Comparison of ENCODE assay signal across 16 cellular contexts in genomic region chr4:28449080-28449479, GRCh38.
"Had no signal": no experiment of that assay in that cellular context is flagged by ENCODE, and none has a peak within 500 bp of the region (broad histone marks: within the 10 kb centered on the region; RNA-seq: fewer than 3 reads in every experiment).

No MANE protein-coding gene starts in this region.

- H3K4me3 ChIP-seq: ovary, upper lobe of right lung had no signal

- H3K27ac ChIP-seq: ovary, upper lobe of right lung had no signal

- H3K9me3 ChIP-seq: ovary, upper lobe of right lung had no signal

- ATAC-seq: activated CD8-positive, alpha-beta memory T cell treated with anti-CD3 and anti-CD28 coated beads, Interleukin-2, amount 10 ng/mL, durations not matched to agents 7 days and 5 days; esophagus mucosa; stimulated activated naive CD8-positive, alpha-beta T cell treated with anti-CD3 and anti-CD28 coated beads, Interleukin-15, Interleukin-2, amounts not matched to agents 100 U/mL and 50 U/mL, for 24 hours; upper lobe of right lung had no signal

- H3K27me3 ChIP-seq: ovary, upper lobe of right lung had no signal

- DNase-seq: activated CD4-positive, alpha-beta T cell treated with anti-CD3 and anti-CD28 coated beads for 1 hour; activated CD4-positive, alpha-beta T cell treated with anti-CD3 and anti-CD28 coated beads, Interleukin-2, amount 50 U/mL, for 48 hours; activated CD8-positive, alpha-beta memory T cell treated with anti-CD3 and anti-CD28 coated beads, Interleukin-2, amount 10 ng/mL, durations not matched to agents 7 days and 5 days; activated effector memory CD4-positive, alpha-beta T cell treated with Interleukin-2 at 50 U/mL for 16 hours; activated naive CD8-positive, alpha-beta T cell treated with anti-CD3 and anti-CD28 coated beads for 36 hours; activated T-cell treated with anti-CD3 and anti-CD28 coated beads, Interleukin-2, amount 50 U/mL, for 24 hours; cerebellar nuclear complex; dermis blood vessel endothelial cell; foreskin fibroblast; immature natural killer cell; ovary; stimulated activated CD4-positive, alpha-beta T cell treated with anti-CD3 and anti-CD28 coated beads, Interleukin-4, amount 100 ng/mL, for 1 hour; stimulated activated CD8-positive, alpha-beta memory T cell treated with anti-CD3 and anti-CD28 coated beads, Interleukin-4, amount 100 ng/mL, for 48 hours; stimulated activated naive CD8-positive, alpha-beta T cell treated with anti-CD3 and anti-CD28 coated beads, Interleukin-15, Interleukin-2, amounts not matched to agents 100 U/mL and 50 U/mL, for 24 hours; upper lobe of right lung had no signal

- H3K4me1 ChIP-seq: upper lobe of right lung had no signal

- H3K36me3 ChIP-seq: ovary, upper lobe of right lung had no signal
